In genomic region chr5:179698935-179699639, GRCh38 we compare ENCODE assay signal across 1 cellular context.
TF ChIP-seq lines count a peak whose summit lies in the region.

CANX (plus strand) TSS chr5:179698967; CDS start chr5:179705682, 6,715 bp downstream.

TF ChIP-seq in HepG2, 621 proteins besides CTCF, POLR2A, EP300 and RAD21 (continued from another document and continues in another):
- TF ChIP-seq, protein P1, sequence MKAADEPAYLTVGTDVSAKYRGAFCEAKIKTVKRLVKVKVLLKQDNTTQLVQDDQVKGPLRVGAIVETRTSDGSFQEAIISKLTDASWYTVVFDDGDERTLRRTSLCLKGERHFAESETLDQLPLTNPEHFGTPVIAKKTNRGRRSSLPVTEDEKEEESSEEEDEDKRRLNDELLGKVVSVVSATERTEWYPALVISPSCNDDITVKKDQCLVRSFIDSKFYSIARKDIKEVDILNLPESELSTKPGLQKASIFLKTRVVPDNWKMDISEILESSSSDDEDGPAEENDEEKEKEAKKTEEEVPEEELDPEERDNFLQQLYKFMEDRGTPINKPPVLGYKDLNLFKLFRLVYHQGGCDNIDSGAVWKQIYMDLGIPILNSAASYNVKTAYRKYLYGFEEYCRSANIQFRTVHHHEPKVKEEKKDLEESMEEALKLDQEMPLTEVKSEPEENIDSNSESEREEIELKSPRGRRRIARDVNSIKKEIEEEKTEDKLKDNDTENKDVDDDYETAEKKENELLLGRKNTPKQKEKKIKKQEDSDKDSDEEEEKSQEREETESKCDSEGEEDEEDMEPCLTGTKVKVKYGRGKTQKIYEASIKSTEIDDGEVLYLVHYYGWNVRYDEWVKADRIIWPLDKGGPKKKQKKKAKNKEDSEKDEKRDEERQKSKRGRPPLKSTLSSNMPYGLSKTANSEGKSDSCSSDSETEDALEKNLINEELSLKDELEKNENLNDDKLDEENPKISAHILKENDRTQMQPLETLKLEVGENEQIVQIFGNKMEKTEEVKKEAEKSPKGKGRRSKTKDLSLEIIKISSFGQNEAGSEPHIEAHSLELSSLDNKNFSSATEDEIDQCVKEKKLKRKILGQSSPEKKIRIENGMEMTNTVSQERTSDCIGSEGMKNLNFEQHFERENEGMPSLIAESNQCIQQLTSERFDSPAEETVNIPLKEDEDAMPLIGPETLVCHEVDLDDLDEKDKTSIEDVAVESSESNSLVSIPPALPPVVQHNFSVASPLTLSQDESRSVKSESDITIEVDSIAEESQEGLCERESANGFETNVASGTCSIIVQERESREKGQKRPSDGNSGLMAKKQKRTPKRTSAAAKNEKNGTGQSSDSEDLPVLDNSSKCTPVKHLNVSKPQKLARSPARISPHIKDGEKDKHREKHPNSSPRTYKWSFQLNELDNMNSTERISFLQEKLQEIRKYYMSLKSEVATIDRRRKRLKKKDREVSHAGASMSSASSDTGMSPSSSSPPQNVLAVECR (CRISPR knock-in tag; IDR thresholded peaks at IDR 0.05; ENCODE audit: borderline replicate concordance): peak; percentile 92
- TF ChIP-seq CREB1 (IDR thresholded peaks at IDR 0.05) (no peak), CREB1 (CRISPR knock-in tag; IDR thresholded peaks at IDR 0.05) (no peak), ZSCAN22 (CRISPR knock-in tag; IDR thresholded peaks at IDR 0.05) (no peak), SNAPC2 (CRISPR knock-in tag; IDR thresholded peaks at IDR 0.05) (no peak), ZFX (CRISPR knock-in tag; IDR thresholded peaks at IDR 0.05; ENCODE audit: low read depth) (peak; percentile 96), HOXD1 (CRISPR knock-in tag; IDR thresholded peaks at IDR 0.05) (0 out of 2 replicates have a peak, but pooled peaks have one; percentile 19), U2AF1 (optimal IDR thresholded peaks at IDR 0.05; ENCODE audit: low read depth, low read length) (no peak), KMT2B (CRISPR knock-in tag; IDR thresholded peaks at IDR 0.05) (no peak), ZNF772 (CRISPR knock-in tag; IDR thresholded peaks at IDR 0.05) (peak; percentile 70; the same call in 1 of the 2 replicates), ZNF33A (CRISPR knock-in tag; IDR thresholded peaks at IDR 0.05; ENCODE audit: borderline replicate concordance) (no peak), TGIF2 (CRISPR knock-in tag; IDR thresholded peaks at IDR 0.05) (no peak), HNF4A (CRISPR knock-in tag; IDR thresholded peaks at IDR 0.05) (no peak), ZNF740 (CRISPR knock-in tag; IDR thresholded peaks at IDR 0.05) (no peak), ZNF383 (CRISPR knock-in tag; IDR thresholded peaks at IDR 0.05; ENCODE audit: borderline replicate concordance) (no peak), RXRA (CRISPR knock-in tag; IDR thresholded peaks at IDR 0.05) (peak; percentile 63), NFE2 (CRISPR knock-in tag; IDR thresholded peaks at IDR 0.05) (no peak), ZSCAN29 (CRISPR knock-in tag; conservative IDR thresholded peaks at IDR 0.05) (no peak), RFXANK (CRISPR knock-in tag; IDR thresholded peaks at IDR 0.05) (no peak), PCBP2 (optimal IDR thresholded peaks at IDR 0.05; ENCODE audit: low read depth, low read length, poor library complexity, severe bottlenecking) (no peak), PRDM4 (CRISPR knock-in tag; IDR thresholded peaks at IDR 0.05; ENCODE audit: borderline replicate concordance) (no peak), ZNF24 (IDR thresholded peaks at IDR 0.05) (no peak), FIP1L1 (IDR thresholded peaks at IDR 0.05; ENCODE audit: borderline replicate concordance, insufficient read depth, low read depth, low read length) (no peak), ZNF615 (CRISPR knock-in tag; IDR thresholded peaks at IDR 0.05; ENCODE audit: borderline replicate concordance) (no peak), PHB2 (IDR thresholded peaks at IDR 0.05; ENCODE audit: partially characterized antibody) (no peak), PHF21A (CRISPR knock-in tag; IDR thresholded peaks at IDR 0.05) (no peak), KMT2A (CRISPR knock-in tag; IDR thresholded peaks at IDR 0.05) (no peak), ZNF792 (CRISPR knock-in tag; IDR thresholded peaks at IDR 0.05) (peak; percentile 28; the same call in 1 of the 2 replicates)
- TF ChIP-seq, protein P2, sequence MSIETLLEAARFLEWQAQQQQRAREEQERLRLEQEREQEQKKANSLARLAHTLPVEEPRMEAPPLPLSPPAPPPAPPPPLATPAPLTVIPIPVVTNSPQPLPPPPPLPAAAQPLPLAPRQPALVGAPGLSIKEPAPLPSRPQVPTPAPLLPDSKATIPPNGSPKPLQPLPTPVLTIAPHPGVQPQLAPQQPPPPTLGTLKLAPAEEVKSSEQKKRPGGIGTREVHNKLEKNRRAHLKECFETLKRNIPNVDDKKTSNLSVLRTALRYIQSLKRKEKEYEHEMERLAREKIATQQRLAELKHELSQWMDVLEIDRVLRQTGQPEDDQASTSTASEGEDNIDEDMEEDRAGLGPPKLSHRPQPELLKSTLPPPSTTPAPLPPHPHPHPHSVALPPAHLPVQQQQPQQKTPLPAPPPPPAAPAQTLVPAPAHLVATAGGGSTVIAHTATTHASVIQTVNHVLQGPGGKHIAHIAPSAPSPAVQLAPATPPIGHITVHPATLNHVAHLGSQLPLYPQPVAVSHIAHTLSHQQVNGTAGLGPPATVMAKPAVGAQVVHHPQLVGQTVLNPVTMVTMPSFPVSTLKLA (IDR thresholded peaks at IDR 0.05): no peak
- TF ChIP-seq, protein P3, sequence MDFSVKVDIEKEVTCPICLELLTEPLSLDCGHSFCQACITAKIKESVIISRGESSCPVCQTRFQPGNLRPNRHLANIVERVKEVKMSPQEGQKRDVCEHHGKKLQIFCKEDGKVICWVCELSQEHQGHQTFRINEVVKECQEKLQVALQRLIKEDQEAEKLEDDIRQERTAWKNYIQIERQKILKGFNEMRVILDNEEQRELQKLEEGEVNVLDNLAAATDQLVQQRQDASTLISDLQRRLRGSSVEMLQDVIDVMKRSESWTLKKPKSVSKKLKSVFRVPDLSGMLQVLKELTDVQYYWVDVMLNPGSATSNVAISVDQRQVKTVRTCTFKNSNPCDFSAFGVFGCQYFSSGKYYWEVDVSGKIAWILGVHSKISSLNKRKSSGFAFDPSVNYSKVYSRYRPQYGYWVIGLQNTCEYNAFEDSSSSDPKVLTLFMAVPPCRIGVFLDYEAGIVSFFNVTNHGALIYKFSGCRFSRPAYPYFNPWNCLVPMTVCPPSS (IDR thresholded peaks at IDR 0.05): no peak
- TF ChIP-seq, protein P4, sequence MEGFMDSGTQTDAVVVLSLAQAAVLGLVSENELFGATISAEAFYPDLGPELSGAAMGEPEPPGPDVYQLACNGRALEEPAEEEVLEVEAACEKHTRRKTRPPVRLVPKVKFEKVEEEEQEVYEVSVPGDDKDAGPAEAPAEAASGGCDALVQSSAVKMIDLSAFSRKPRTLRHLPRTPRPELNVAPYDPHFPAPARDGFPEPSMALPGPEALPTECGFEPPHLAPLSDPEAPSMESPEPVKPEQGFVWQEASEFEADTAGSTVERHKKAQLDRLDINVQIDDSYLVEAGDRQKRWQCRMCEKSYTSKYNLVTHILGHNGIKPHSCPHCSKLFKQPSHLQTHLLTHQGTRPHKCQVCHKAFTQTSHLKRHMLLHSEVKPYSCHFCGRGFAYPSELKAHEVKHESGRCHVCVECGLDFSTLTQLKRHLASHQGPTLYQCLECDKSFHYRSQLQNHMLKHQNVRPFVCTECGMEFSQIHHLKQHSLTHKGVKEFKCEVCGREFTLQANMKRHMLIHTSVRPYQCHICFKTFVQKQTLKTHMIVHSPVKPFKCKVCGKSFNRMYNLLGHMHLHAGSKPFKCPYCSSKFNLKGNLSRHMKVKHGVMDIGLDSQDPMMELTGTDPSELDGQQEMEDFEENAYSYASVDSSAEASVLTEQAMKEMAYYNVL (CRISPR knock-in tag; IDR thresholded peaks at IDR 0.05; ENCODE audit: borderline replicate concordance): no peak
- TF ChIP-seq, protein P5, sequence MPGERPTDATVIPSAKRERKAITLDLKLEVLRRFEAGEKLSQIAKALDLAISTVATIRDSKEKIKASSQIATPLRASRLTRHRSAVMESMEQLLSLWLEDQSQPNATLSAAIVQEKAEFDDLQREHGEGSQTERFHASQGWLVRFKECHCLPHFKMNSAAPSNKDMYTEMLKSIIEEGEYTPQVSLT (CRISPR knock-in tag; IDR thresholded peaks at IDR 0.05; ENCODE audit: borderline replicate concordance, low read depth): no peak
- TF ChIP-seq, protein P6, sequence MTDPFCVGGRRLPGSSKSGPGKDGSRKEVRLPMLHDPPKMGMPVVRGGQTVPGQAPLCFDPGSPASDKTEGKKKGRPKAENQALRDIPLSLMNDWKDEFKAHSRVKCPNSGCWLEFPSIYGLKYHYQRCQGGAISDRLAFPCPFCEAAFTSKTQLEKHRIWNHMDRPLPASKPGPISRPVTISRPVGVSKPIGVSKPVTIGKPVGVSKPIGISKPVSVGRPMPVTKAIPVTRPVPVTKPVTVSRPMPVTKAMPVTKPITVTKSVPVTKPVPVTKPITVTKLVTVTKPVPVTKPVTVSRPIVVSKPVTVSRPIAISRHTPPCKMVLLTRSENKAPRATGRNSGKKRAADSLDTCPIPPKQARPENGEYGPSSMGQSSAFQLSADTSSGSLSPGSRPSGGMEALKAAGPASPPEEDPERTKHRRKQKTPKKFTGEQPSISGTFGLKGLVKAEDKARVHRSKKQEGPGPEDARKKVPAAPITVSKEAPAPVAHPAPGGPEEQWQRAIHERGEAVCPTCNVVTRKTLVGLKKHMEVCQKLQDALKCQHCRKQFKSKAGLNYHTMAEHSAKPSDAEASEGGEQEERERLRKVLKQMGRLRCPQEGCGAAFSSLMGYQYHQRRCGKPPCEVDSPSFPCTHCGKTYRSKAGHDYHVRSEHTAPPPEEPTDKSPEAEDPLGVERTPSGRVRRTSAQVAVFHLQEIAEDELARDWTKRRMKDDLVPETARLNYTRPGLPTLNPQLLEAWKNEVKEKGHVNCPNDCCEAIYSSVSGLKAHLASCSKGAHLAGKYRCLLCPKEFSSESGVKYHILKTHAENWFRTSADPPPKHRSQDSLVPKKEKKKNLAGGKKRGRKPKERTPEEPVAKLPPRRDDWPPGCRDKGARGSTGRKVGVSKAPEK (CRISPR knock-in tag; IDR thresholded peaks at IDR 0.05; ENCODE audit: borderline replicate concordance): no peak
- TF ChIP-seq, protein P7, sequence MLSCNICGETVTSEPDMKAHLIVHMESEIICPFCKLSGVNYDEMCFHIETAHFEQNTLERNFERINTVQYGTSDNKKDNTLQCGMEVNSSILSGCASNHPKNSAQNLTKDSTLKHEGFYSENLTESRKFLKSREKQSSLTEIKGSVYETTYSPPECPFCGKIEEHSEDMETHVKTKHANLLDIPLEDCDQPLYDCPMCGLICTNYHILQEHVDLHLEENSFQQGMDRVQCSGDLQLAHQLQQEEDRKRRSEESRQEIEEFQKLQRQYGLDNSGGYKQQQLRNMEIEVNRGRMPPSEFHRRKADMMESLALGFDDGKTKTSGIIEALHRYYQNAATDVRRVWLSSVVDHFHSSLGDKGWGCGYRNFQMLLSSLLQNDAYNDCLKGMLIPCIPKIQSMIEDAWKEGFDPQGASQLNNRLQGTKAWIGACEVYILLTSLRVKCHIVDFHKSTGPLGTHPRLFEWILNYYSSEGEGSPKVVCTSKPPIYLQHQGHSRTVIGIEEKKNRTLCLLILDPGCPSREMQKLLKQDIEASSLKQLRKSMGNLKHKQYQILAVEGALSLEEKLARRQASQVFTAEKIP (CRISPR knock-in tag; IDR thresholded peaks at IDR 0.05; ENCODE audit: borderline replicate concordance): no peak
- TF ChIP-seq, protein P8, sequence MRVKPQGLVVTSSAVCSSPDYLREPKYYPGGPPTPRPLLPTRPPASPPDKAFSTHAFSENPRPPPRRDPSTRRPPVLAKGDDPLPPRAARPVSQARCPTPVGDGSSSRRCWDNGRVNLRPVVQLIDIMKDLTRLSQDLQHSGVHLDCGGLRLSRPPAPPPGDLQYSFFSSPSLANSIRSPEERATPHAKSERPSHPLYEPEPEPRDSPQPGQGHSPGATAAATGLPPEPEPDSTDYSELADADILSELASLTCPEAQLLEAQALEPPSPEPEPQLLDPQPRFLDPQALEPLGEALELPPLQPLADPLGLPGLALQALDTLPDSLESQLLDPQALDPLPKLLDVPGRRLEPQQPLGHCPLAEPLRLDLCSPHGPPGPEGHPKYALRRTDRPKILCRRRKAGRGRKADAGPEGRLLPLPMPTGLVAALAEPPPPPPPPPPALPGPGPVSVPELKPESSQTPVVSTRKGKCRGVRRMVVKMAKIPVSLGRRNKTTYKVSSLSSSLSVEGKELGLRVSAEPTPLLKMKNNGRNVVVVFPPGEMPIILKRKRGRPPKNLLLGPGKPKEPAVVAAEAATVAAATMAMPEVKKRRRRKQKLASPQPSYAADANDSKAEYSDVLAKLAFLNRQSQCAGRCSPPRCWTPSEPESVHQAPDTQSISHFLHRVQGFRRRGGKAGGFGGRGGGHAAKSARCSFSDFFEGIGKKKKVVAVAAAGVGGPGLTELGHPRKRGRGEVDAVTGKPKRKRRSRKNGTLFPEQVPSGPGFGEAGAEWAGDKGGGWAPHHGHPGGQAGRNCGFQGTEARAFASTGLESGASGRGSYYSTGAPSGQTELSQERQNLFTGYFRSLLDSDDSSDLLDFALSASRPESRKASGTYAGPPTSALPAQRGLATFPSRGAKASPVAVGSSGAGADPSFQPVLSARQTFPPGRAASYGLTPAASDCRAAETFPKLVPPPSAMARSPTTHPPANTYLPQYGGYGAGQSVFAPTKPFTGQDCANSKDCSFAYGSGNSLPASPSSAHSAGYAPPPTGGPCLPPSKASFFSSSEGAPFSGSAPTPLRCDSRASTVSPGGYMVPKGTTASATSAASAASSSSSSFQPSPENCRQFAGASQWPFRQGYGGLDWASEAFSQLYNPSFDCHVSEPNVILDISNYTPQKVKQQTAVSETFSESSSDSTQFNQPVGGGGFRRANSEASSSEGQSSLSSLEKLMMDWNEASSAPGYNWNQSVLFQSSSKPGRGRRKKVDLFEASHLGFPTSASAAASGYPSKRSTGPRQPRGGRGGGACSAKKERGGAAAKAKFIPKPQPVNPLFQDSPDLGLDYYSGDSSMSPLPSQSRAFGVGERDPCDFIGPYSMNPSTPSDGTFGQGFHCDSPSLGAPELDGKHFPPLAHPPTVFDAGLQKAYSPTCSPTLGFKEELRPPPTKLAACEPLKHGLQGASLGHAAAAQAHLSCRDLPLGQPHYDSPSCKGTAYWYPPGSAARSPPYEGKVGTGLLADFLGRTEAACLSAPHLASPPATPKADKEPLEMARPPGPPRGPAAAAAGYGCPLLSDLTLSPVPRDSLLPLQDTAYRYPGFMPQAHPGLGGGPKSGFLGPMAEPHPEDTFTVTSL (CRISPR knock-in tag; IDR thresholded peaks at IDR 0.05; ENCODE audit: borderline replicate concordance): no peak
